In the genomic region with DNA sequence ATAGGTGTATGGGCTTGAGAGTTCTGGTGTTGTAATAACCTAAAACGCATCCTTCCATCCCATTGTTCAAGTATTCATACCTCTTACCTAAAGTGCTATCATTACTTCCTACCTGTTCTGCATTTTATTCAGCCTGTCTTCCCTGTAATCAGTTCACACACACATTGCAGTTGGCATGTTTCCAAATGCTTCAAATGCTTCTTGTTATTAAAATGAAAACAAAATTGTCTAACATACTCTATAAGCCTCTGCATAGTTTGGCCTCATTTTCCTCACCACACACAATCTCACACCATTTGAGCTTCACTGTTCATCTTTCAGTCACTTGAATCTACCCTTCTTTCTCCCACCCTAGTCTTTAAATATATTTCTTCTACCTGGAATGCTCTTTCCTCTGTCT, we compare ENCODE assay signal across 24 cellular contexts.
DNase-seq lines count a peak whose midpoint lies in the region; ATAC-seq, FAIRE-seq and TF ChIP-seq lines count a peak whose summit lies in the region.
"Had no signal": no experiment of that assay in that cellular context is flagged by ENCODE, and none has a peak within 500 bp of the region (broad histone marks: within the 10 kb centered on the region; RNA-seq: fewer than 3 reads in every experiment).

No MANE protein-coding gene starts in this region.

- H3K23ac ChIP-seq in IMR-90 (ENCODE audit: low read depth, low read length), result no peak overlapping the region

- dilution Hi-C loops in IMR-90 (cut with HindIII; ENCODE audit: low sequenced_read_pairs, unreplicated experiment), result no loop called here

- H4K20me1 ChIP-seq in IMR-90 (ENCODE audit: insufficient read depth, low read length), result no peaks in the 10 kb centered on the region
- H4K20me1 ChIP-seq in astrocyte (ENCODE audit: insufficient read depth, low read length), result no peaks in the 10 kb centered on the region

- in situ Hi-C loops in IMR-90 (cut with MboI; ENCODE audit: low sequenced_read_pairs), result no loop called here

- H3K9me3 Mint-ChIP-seq in astrocyte (ENCODE audit: unreplicated experiment), result no peaks in the 10 kb centered on the region

- H4K91ac ChIP-seq in IMR-90 (ENCODE audit: insufficient read depth, low read depth, low read length), result no peak overlapping the region

- FAIRE-seq in HTR-8/SVneo (lab: Jason Lieb, UNC), result peak; percentile 13
- FAIRE-seq in astrocyte (lab: Jason Lieb, UNC), result peak; percentile 52
- FAIRE-seq: GM12892, HepG2, K562, RCC 7860 had no signal

- H3K27ac ChIP-seq in IMR-90 (ENCODE audit: insufficient read depth, low read length) (no peak overlapping the region), astrocyte (ENCODE audit: low read depth, low read length) (no peak overlapping the region), foreskin keratinocyte (no peak overlapping the region)

- H3K27me3 ChIP-seq in IMR-90 (ENCODE audit: control insufficient read depth, insufficient read depth, low read length) (no peaks in the 10 kb centered on the region), astrocyte (ENCODE audit: insufficient read depth, low read length) (no peaks in the 10 kb centered on the region), foreskin keratinocyte (no peaks in the 10 kb centered on the region)
- H3K27me3 ChIP-seq: MG63 had no signal

- no peaks in the 10 kb centered on the region for H3K36me3 Mint-ChIP-seq in astrocyte (ENCODE audit: low read depth, unreplicated experiment)
- H3K36me3 Mint-ChIP-seq: CD4-positive, alpha-beta memory T cell had no signal

- H3K4me3 Mint-ChIP-seq in astrocyte (ENCODE audit: unreplicated experiment), result no peak overlapping the region
- H3K4me3 Mint-ChIP-seq: CD4-positive, alpha-beta memory T cell had no signal

- CTCF ChIA-PET in IMR-90 (lab: Yijun Ruan, JAX), result no interaction called here

- H3K4me2 ChIP-seq in IMR-90 (ENCODE audit: low read depth, low read length), result no peak overlapping the region
- H3K4me2 ChIP-seq in astrocyte (ENCODE audit: low read length), result no peak overlapping the region
- H3K4me2 ChIP-seq: SK-N-SH had no signal

- no peaks in the 10 kb centered on the region for H3K9me3 ChIP-seq in IMR-90 (ENCODE audit: control insufficient read depth, insufficient read depth, low read length)
- H3K9me3 ChIP-seq in astrocyte (ENCODE audit: insufficient read depth, low read depth, low read length), result no peaks in the 10 kb centered on the region
- H3K9me3 ChIP-seq: MG63, SK-N-SH had no signal

- H2BK120ac ChIP-seq in IMR-90 (ENCODE audit: low read depth, low read length), result no peak overlapping the region

- H2BK5ac ChIP-seq in IMR-90 (ENCODE audit: low read depth, low read length, poor library complexity, severe bottlenecking), result no peak overlapping the region

- H3K56ac ChIP-seq in IMR-90 (ENCODE audit: extremely low read depth, insufficient read depth, low read length), result no peak overlapping the region

- H2BK15ac ChIP-seq in IMR-90 (ENCODE audit: low read depth, low read length), result no peak overlapping the region

- H4K5ac ChIP-seq in IMR-90 (ENCODE audit: low read depth, low read length), result no peak overlapping the region

- H2AK5ac ChIP-seq in IMR-90 (ENCODE audit: low read depth, low read length), result no peak overlapping the region

- TF ChIP-seq CTCF in IMR-90 (conservative IDR thresholded peaks at IDR 0.05; ENCODE audit: low read depth, low read length), result no peak
- no peak for TF ChIP-seq CTCF in astrocyte (IDR thresholded peaks at IDR 0.05; ENCODE audit: insufficient read depth, low read depth, low read length)
- no peak for TF ChIP-seq CTCF in foreskin keratinocyte (conservative IDR thresholded peaks at IDR 0.05)

- H2AFZ ChIP-seq in IMR-90 (replicated peaks; ENCODE audit: low read length, poor library complexity) (no peak overlapping the region), astrocyte (ENCODE audit: low read depth, low read length) (no peak overlapping the region)

- intact Hi-C loops in IMR-90 (cut with micrococcal nuclease), result no loop called here
- intact Hi-C loops in cardiac septum (cut with DNase I), result no loop called here

- H3K18ac ChIP-seq in IMR-90 (ENCODE audit: low read depth, low read length), result no peak overlapping the region

- H3K27me3 Mint-ChIP-seq in astrocyte (ENCODE audit: low read depth, unreplicated experiment), result no peaks in the 10 kb centered on the region
- H3K27me3 Mint-ChIP-seq: CD4-positive, alpha-beta memory T cell had no signal

- no peaks in the 10 kb centered on the region for H3K9me1 ChIP-seq in IMR-90 (ENCODE audit: insufficient read depth, low read length)

- H3K79me2 ChIP-seq in astrocyte (ENCODE audit: insufficient read depth, low read length), result no peaks in the 10 kb centered on the region

- POLR2A ChIA-PET in IMR-90 (lab: Charles Lee; ENCODE audit: unreplicated experiment), result no interaction called here

- no CpG with 5 or more reads among the region's 1 CpG for WGBS in IMR-90 (ENCODE audit: extremely low coverage in 2 of 2, insufficient read length in 1 of 2), 2 experiments

- no peak for TF ChIP-seq RAD21 in IMR-90 (IDR thresholded peaks at IDR 0.05; ENCODE audit: low read length)

- no peak overlapping the region for H4K8ac ChIP-seq in IMR-90 (ENCODE audit: low read depth in 2 of 2, low read length in 2 of 2)

- H3K4me1 Mint-ChIP-seq in astrocyte (ENCODE audit: low read depth, unreplicated experiment), result no peaks in the 10 kb centered on the region
- H3K4me1 Mint-ChIP-seq: CD4-positive, alpha-beta memory T cell had no signal

- H3K4ac ChIP-seq in IMR-90 (ENCODE audit: low read depth, low read length), result no peak overlapping the region

- H3K79me1 ChIP-seq in IMR-90 (ENCODE audit: low read depth in 1 of 2, low read length in 2 of 2), result no peaks in the 10 kb centered on the region

- TF ChIP-seq POLR2A in IMR-90 (IDR thresholded peaks at IDR 0.05; ENCODE audit: low read depth, low read length), result no peak

- H3K9ac ChIP-seq in IMR-90 (ENCODE audit: low read depth, low read length) (no peak overlapping the region), astrocyte (ENCODE audit: low read length) (no peak overlapping the region)
- H3K9ac ChIP-seq: SK-N-SH had no signal

- H3K4me1 ChIP-seq in IMR-90 (ENCODE audit: control insufficient read depth, insufficient read depth, low read length) (no peaks in the 10 kb centered on the region), astrocyte (ENCODE audit: insufficient read depth, low read length) (no peaks in the 10 kb centered on the region), foreskin keratinocyte (no peaks in the 10 kb centered on the region)

- BruUV-seq in IMR-90 (replicated peaks; lab: Mats Ljungman, UMichigan), result no TSS peak

- no peak overlapping the region for H3K14ac ChIP-seq in IMR-90 (replicated peaks; ENCODE audit: low read depth, low read length)

- H2AK9ac ChIP-seq in IMR-90 (replicated peaks; ENCODE audit: low read depth, low read length, poor library complexity), result no peak overlapping the region

- ATAC-seq in IMR-90 (ENCODE audit: low read depth) (no peak), foreskin keratinocyte (no peak), HG02973 (IDR thresholded peaks at IDR 0.05; ENCODE audit: unreplicated experiment) (no peak)
- ATAC-seq: HCT116, HepG2, K562 had no signal

- H2BK20ac ChIP-seq in IMR-90 (ENCODE audit: low read depth, low read length), result no peak overlapping the region

- H3K36me3 ChIP-seq in IMR-90 (ENCODE audit: control insufficient read depth, insufficient read depth, low read length) (no peaks in the 10 kb centered on the region), astrocyte (ENCODE audit: insufficient read depth, low read length) (no peaks in the 10 kb centered on the region)
- H3K36me3 ChIP-seq: MG63 had no signal

- H3K4me3 ChIP-seq in IMR-90 (ENCODE audit: insufficient read depth, low read depth, low read length) (no peak overlapping the region), astrocyte (ENCODE audit: insufficient read depth, low read depth, low read length) (no peak overlapping the region)
- H3K4me3 ChIP-seq: K562, MG63 had no signal

- DNase-seq in HTR-8/SVneo (ENCODE audit: insufficient read length, low spot score), result no peak
- peak; percentile 1 for DNase-seq in IMR-90
- no peak for DNase-seq in astrocyte (ENCODE audit: low read depth)
- peak; percentile 2 for DNase-seq in myocyte (ENCODE audit: low read depth)
- no peak for DNase-seq in foreskin keratinocyte
- no peak for DNase-seq in cardiac septum (ENCODE audit: low spot score)
- DNase-seq: C1 segment of cervical spinal cord; CD4-positive, alpha-beta memory T cell; COR-L47; DND-41; MG63; NCI-H1105 treated with DMSO at 0.1 percent for 48 hours; NCI-H146; NCI-H1930; NCI-H226; NCI-H510A; SIG-M5; SK-N-SH had no signal

- H3K27ac Mint-ChIP-seq in astrocyte (ENCODE audit: unreplicated experiment), result no peak overlapping the region
- H3K27ac Mint-ChIP-seq: CD4-positive, alpha-beta memory T cell had no signal

TF ChIP-seq in IMR-90, 13 proteins besides CTCF, POLR2A, EP300 and RAD21:
- no peak for TF ChIP-seq RCOR1 (IDR thresholded peaks at IDR 0.05; ENCODE audit: insufficient replicate concordance, low read length)
- TF ChIP-seq BHLHE40 (IDR thresholded peaks at IDR 0.05; ENCODE audit: low read depth, low read length), result no peak
- TF ChIP-seq CEBPB (IDR thresholded peaks at IDR 0.05; ENCODE audit: low read depth, low read length), result no peak
- TF ChIP-seq MXI1 (IDR thresholded peaks at IDR 0.05; ENCODE audit: borderline replicate concordance, low read depth, low read length), result no peak
- TF ChIP-seq NFE2L2 (IDR thresholded peaks at IDR 0.05; ENCODE audit: low read depth, low read length), result no peak
- TF ChIP-seq SMC3 (IDR thresholded peaks at IDR 0.05; ENCODE audit: low read depth, low read length), result no peak
- TF ChIP-seq RFX5 (IDR thresholded peaks at IDR 0.05; ENCODE audit: low read depth, low read length), result no peak
- TF ChIP-seq ELK1 (IDR thresholded peaks at IDR 0.05; ENCODE audit: borderline replicate concordance, low read depth, low read length), result no peak
- TF ChIP-seq MAFK (IDR thresholded peaks at IDR 0.05; ENCODE audit: low read depth, low read length), result no peak

Comparison
In these comparisons a context has a peak if more than half of its experiments do, and no peak if none do; other contexts are left out.
1. DNase-seq: peak in IMR-90 (single experiment) and myocyte (single experiment); none in HTR-8/SVneo (single experiment), astrocyte (single experiment), foreskin keratinocyte (0 of 2) and cardiac septum (single experiment).